ENCODE assay signal across 8 cellular contexts in the genomic region with DNA sequence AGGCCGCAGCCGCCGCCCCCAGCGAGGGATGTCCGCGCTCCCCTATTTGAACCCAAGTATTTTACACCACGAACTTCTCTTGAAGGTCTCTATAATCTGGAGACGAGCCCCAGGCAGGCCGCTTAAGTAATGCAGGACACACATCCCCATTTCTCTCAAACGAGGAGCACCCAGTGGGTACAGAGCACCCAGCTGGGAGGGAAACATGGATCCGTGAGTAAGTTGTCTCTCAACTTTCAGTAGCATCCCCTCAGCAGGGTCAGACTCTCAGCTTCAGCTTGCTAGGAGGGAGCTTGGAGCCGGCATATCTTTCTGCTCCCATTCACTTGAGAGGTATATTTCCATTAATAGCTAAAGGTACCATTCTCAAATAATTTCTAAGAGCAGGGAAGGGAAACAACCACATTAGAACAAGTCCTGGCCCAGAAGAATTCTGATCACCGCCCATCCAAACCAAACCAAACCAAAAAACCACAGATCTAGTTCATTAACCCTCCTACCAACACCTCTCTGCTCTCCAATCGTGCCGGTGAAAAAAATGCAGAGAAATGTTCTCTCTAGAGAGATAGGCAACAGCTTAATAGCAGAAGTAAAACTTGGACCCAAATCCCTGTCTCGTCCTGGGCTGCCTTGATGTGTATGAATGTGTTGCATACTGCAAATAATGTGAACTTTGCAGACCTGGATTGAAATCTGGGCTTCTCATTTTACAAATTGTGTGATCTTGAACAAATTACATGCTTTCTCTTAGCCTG. TPM values are rescaled to one million over a fixed set of nuclear protein-coding genes. Genes with fewer than 3 reads are reported as not detected.
DNase-seq lines count a peak whose midpoint lies in the region; ATAC-seq and TF ChIP-seq lines count a peak whose summit lies in the region.

No MANE protein-coding gene starts in this region.

- H3K4me1 ChIP-seq in GM23338 (ENCODE audit: insufficient read depth) (peaks cover 4% of the 10 kb centered on the region; the same call in 1 of the 2 replicates), left lung (peaks cover 0 to 32% of the 10 kb centered on the region in 2 donors), testis (peaks cover 7% of the 10 kb centered on the region)

- H3K36me3 Mint-ChIP-seq in GM23338 (ENCODE audit: low read depth) = no peaks in the 10 kb centered on the region; the same call in 2 of the 3 replicates

- H3K27ac ChIP-seq in GM23338 (ENCODE audit: low read depth) (no peak overlapping the region), left lung (peak overlapping the region; percentile 85 to 94), testis (peak overlapping the region; percentile 63 to 93)

- peaks cover 13% of the 10 kb centered on the region for H3K27me3 Mint-ChIP-seq in GM23338 (ENCODE audit: insufficient read depth, low read depth, poor library complexity)

- WGBS in testis, 2 donors = 5 to 7% methylated on average over 14 to 16 of the region's 16 CpGs

- no peaks in the 10 kb centered on the region for H4K20me1 ChIP-seq in GM23338 (replicated peaks; ENCODE audit: insufficient read depth)

- peaks cover 6% of the 10 kb centered on the region; the same call in 1 of the 2 replicates for H3F3A ChIP-seq in GM23338 (replicated peaks; ENCODE audit: low read depth)

- H2AFZ ChIP-seq in GM23338 = peak overlapping the region; percentile 96

- peaks cover 6% of the 10 kb centered on the region; the same call in 1 of the 3 replicates for H3K4me1 Mint-ChIP-seq in GM23338

- intact Hi-C loops in left lung (cut with DNase I) (loop anchor here in 1 of 2 donors (10.0 kb wide), 1 partner anchor 202 kb away; no protein-coding TSS in a partner anchor), testis (cut with DNase I; ENCODE audit: low total_unique reads) (no loop called here)

- H3K9me3 Mint-ChIP-seq in GM23338 = no peaks in the 10 kb centered on the region

- H3K4me3 Mint-ChIP-seq in GM23338 = peak overlapping the region; percentile 80

- no peak overlapping the region for H3K27ac Mint-ChIP-seq in GM23338

- no peaks in the 10 kb centered on the region for H3K79me2 ChIP-seq in GM23338 (replicated peaks; ENCODE audit: insufficient read depth)

- no peaks in the 10 kb centered on the region for H3K36me3 ChIP-seq in GM23338 (ENCODE audit: insufficient read depth)
- no peaks in the 10 kb centered on the region for H3K36me3 ChIP-seq in left lung
- H3K36me3 ChIP-seq in testis (ENCODE audit: low read depth, missing control alignments) = no peaks in the 10 kb centered on the region

- ATAC-seq in GM23338 = peak; percentile 50
- ATAC-seq in left lung = peak; percentile 14
- no peak for ATAC-seq in HG02763 (IDR thresholded peaks at IDR 0.05; ENCODE audit: unreplicated experiment)

- DNase-seq in GM10266 (ENCODE audit: extremely low spot score) (peak; percentile 53), GM23338 (ENCODE audit: low spot score) (peak; percentile 28), NOMO-1 (lab: John Stamatoyannopoulos, UW; ENCODE audit: unreplicated experiment in 2 of 2) (peak; percentile 32 to 33), cerebellar cortex (ENCODE audit: low spot score) (peak; percentile 33), left lung (no peak), testis (no peak)
- DNase-seq in stimulated activated naive CD4-positive, alpha-beta T cell treated with Interleukin-2 at 50 U/mL for 16 hours (lab: John Stamatoyannopoulos, UW) = no peak

- TF ChIP-seq CTCF in GM10266 (IDR thresholded peaks at IDR 0.05; ENCODE audit: control insufficient read depth, insufficient read depth, low read depth, missing control alignments) = no peak
- no peak for TF ChIP-seq CTCF in GM23338 (conservative IDR thresholded peaks at IDR 0.05; ENCODE audit: low read depth in 2 of 2)
- TF ChIP-seq CTCF in left lung (IDR thresholded peaks at IDR 0.05) = no peak
- TF ChIP-seq CTCF in testis (IDR thresholded peaks at IDR 0.05) = no peak

- no peaks in the 10 kb centered on the region for H3K9me3 ChIP-seq in left lung
- H3K9me3 ChIP-seq in testis = no peaks in the 10 kb centered on the region

- H3K4me3 ChIP-seq in GM23338 = peak overlapping the region; percentile 84
- H3K4me3 ChIP-seq in left lung = peak overlapping the region; percentile 98 to 99
- peak overlapping the region; percentile 77 to 97 for H3K4me3 ChIP-seq in testis

- H3K4me2 ChIP-seq in GM23338 = peak overlapping the region; percentile 90

- H3K27me3 ChIP-seq in GM23338 (ENCODE audit: insufficient read depth) (peaks cover 39% of the 10 kb centered on the region), left lung (no peaks in the 10 kb centered on the region), testis (no peaks in the 10 kb centered on the region)

- TF ChIP-seq POLR2A in testis (IDR thresholded peaks at IDR 0.05) = no peak

- H3K9me2 ChIP-seq in GM23338 (ENCODE audit: insufficient read depth) = no peaks in the 10 kb centered on the region

TF ChIP-seq in GM23338, 12 proteins besides CTCF, POLR2A, EP300 and RAD21 (continues in another document):
- TF ChIP-seq ZNF331 (CRISPR knock-in tag; IDR thresholded peaks at IDR 0.05; ENCODE audit: low read depth) (no peak), ZNF462 (CRISPR knock-in tag; IDR thresholded peaks at IDR 0.05) (no peak), POLR2AphosphoS5 (IDR thresholded peaks at IDR 0.05; ENCODE audit: low read depth) (no peak), ZNF114 (CRISPR knock-in tag; IDR thresholded peaks at IDR 0.05) (no peak), STAT1 (IDR thresholded peaks at IDR 0.05; ENCODE audit: unreplicated experiment) (no peak), NANOG (IDR thresholded peaks at IDR 0.05; ENCODE audit: borderline replicate concordance) (no peak), JUNB (IDR thresholded peaks at IDR 0.05; ENCODE audit: unreplicated experiment) (no peak)

RNA-seq across cellular contexts. Expression of gene TDRD7, which starts 0.9 kb away (rescaled TPM):
- 1.7 and 3.1 TPM in 2 replicates for total RNA-seq in GM23338 (2014; rRNA removed; shearing (Covaris generic))
- polyA plus RNA-seq in GM23338 (2016; fragmentation: Nextera tagmentation; extraction: Ambion mirVana) = 0.47 and 1.7 TPM in 2 replicates
- total RNA-seq in left lung = 10 to 100 TPM; 14.0 to 17.5 TPM
- 10 to 100 TPM; 31.2 to 32.2 TPM for total RNA-seq in testis
- polyA plus RNA-seq in testis (ENCODE audit: insufficient read depth, low read depth, low replicate concordance) = 85.8 TPM

Comparison
In these comparisons a context has a peak if more than half of its experiments do, and no peak if none do; other contexts are left out.
1. DNase-seq: peak in GM10266 (single experiment), GM23338 (single experiment), NOMO-1 (2 of 2) and cerebellar cortex (single experiment); none in left lung (0 of 2), testis (single experiment) and stimulated activated naive CD4-positive, alpha-beta T cell treated with Interleukin-2 at 50 U/mL for 16 hours (single experiment).
2. Peak in every context shown above with its lines, with median percentiles within 50 percentile points of each other: H3K4me3 ChIP-seq.